ENCODE assay signal across 1 cellular context in genomic region chr11:114354076-114354475, GRCh38.
TF ChIP-seq lines count a peak whose summit lies in the region.

No MANE protein-coding gene starts in this region.

TF ChIP-seq in IMR-90, 13 proteins besides CTCF, POLR2A, EP300 and RAD21 (continued from another document):
- TF ChIP-seq ELK1 (IDR thresholded peaks at IDR 0.05; ENCODE audit: borderline replicate concordance, low read depth, low read length) (no peak), MXI1 (IDR thresholded peaks at IDR 0.05; ENCODE audit: borderline replicate concordance, low read depth, low read length) (no peak), NFE2L2 (IDR thresholded peaks at IDR 0.05; ENCODE audit: low read depth, low read length) (no peak), BHLHE40 (IDR thresholded peaks at IDR 0.05; ENCODE audit: low read depth, low read length) (peak; percentile 78), USF2 (IDR thresholded peaks at IDR 0.05; ENCODE audit: low read depth, low read length) (no peak), RCOR1 (IDR thresholded peaks at IDR 0.05; ENCODE audit: insufficient replicate concordance, low read length) (no peak), SMC3 (IDR thresholded peaks at IDR 0.05; ENCODE audit: low read depth, low read length) (no peak)
